ENCODE assay signal across 1 cellular context in the genomic region with DNA sequence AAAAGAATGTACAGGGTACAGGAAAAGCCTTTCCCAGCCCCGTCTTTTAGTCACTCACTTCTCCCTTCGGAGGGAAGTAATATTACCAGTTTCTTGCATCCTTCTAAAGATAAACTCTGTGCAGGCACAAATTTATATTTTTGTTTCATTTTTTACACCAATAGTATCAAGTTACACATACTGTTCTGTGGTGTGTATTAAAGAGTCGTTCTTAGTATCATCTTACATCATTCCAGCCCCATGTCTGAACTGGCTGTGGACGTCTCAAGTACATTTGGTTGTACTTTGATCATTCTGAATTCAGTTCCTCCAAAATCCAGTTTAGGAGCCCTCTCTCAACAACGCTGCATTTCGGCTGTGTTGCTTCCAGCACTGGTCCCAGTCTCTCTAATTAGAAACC.
TF ChIP-seq lines count a peak whose summit lies in the region.

No MANE protein-coding gene starts in this region.

TF ChIP-seq in SK-N-SH treated with all-trans-retinoic acid at 6 μM for 48 hours, 23 proteins besides CTCF, POLR2A, EP300 and RAD21 (continued from another document):
- TF ChIP-seq TSHZ2 (CRISPR knock-in tag; IDR thresholded peaks at IDR 0.05) (no peak), ZNF8 (CRISPR knock-in tag; IDR thresholded peaks at IDR 0.05) (no peak), ZFP30 (CRISPR knock-in tag; IDR thresholded peaks at IDR 0.05) (no peak), ZC3H10 (CRISPR knock-in tag; IDR thresholded peaks at IDR 0.05) (no peak), TCF4 (CRISPR knock-in tag; IDR thresholded peaks at IDR 0.05; ENCODE audit: borderline replicate concordance) (no peak), BACH2 (CRISPR knock-in tag; IDR thresholded peaks at IDR 0.05; ENCODE audit: borderline replicate concordance) (no peak), PPARA (CRISPR knock-in tag; IDR thresholded peaks at IDR 0.05; ENCODE audit: borderline replicate concordance) (no peak)
- TF ChIP-seq, protein P1, sequence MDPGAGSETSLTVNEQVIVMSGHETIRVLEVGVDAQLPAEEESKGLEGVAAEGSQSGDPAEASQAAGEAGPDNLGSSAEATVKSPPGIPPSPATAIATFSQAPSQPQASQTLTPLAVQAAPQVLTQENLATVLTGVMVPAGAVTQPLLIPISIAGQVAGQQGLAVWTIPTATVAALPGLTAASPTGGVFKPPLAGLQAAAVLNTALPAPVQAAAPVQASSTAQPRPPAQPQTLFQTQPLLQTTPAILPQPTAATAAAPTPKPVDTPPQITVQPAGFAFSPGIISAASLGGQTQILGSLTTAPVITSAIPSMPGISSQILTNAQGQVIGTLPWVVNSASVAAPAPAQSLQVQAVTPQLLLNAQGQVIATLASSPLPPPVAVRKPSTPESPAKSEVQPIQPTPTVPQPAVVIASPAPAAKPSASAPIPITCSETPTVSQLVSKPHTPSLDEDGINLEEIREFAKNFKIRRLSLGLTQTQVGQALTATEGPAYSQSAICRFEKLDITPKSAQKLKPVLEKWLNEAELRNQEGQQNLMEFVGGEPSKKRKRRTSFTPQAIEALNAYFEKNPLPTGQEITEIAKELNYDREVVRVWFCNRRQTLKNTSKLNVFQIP (CRISPR knock-in tag; IDR thresholded peaks at IDR 0.05; ENCODE audit: borderline replicate concordance, low read depth), result no peak
